ENCODE assay signal across 13 cellular contexts in the genomic region with DNA sequence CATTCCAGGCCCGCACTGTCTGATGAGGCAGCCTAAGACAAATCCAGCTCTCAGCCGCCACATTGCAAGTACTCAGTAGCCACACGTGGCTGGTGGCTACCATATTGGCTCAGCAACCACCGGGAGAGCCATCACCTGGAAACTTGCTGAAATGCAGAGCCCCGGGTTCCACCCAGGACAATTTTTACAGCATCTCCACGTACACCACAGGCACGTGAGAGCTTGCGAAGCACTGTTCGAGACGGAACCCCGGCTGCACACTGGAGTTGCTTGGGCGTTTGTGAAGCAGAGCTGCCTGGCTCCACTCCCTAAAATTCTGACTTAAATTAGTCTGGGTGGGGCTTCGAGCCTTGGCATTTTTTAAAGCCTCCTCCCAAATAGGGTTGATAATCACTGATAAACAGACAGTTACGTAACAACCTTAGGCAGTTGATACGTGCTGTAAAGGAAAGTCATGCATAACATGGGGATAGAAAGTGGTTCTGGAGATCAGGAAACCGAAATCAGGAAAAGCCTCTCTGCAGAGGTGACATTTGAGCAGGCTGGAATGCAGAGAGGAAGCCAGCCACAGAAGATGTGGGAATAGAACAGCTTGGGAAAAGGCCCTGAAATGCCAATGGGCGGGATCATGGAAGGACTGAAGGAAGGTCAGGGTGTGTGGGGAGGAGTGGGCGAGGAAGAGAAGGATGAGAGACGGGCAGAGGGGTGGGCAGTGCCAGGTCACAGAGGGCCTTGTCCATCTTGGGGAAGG. TPM values are rescaled to one million over a fixed set of nuclear protein-coding genes. Genes with fewer than 3 reads are reported as not detected.
DNase-seq lines count a peak whose midpoint lies in the region; ATAC-seq and TF ChIP-seq lines count a peak whose summit lies in the region.
"Had no signal": no experiment of that assay in that cellular context is flagged by ENCODE, and none has a peak within 500 bp of the region (broad histone marks: within the 10 kb centered on the region; RNA-seq: fewer than 3 reads in every experiment).

No MANE protein-coding gene starts in this region.

- ATAC-seq in gastroesophageal sphincter (peak; percentile 44), GM18505 (IDR thresholded peaks at IDR 0.05; ENCODE audit: unreplicated experiment) (no peak)

- H3K27me3 ChIP-seq in gastroesophageal sphincter (no peaks in the 10 kb centered on the region), mucosa of stomach (ENCODE audit: control insufficient read depth, insufficient read depth, low read length) (no peaks in the 10 kb centered on the region), thyroid gland (no peaks in the 10 kb centered on the region), prostate gland (replicated peaks; ENCODE audit: insufficient read depth) (no peaks in the 10 kb centered on the region)

- no peak for TF ChIP-seq EP300 in gastroesophageal sphincter (IDR thresholded peaks at IDR 0.05)

- intact Hi-C loops in thyroid gland (cut with DNase I) (no loop called here), prostate gland (cut with DNase I) (no loop called here)

- no peak overlapping the region for H3K4me3 ChIP-seq in gastroesophageal sphincter
- no peak overlapping the region for H3K4me3 ChIP-seq in mucosa of stomach (ENCODE audit: low read length)
- no peak overlapping the region for H3K4me3 ChIP-seq in thyroid gland (replicated peaks in 1 of 3)
- H3K4me3 ChIP-seq in prostate gland, result no peak overlapping the region
- H3K4me3 ChIP-seq: skin epidermis had no signal

- DNase-seq in thyroid gland (peak; percentile 54 to 73), KG1 (lab: John Stamatoyannopoulos, UW) (no peak), NOMO-1 (lab: John Stamatoyannopoulos, UW; ENCODE audit: unreplicated experiment in 2 of 2) (no peak), prostate gland (ENCODE audit: low spot score) (no peak)
- DNase-seq: CD4-positive, alpha-beta memory T cell; GF-D8; MM.1S; SHP77 treated with DMSO at 0.1 percent for 48 hours had no signal

- H3K27ac ChIP-seq in VCaP, result peak overlapping the region; percentile 94
- H3K27ac ChIP-seq in gastroesophageal sphincter, result peak overlapping the region in 3 of 4 donors; percentile 53 to 75 (median 60)
- peak overlapping the region; percentile 51 to 64 (median 53) for H3K27ac ChIP-seq in thyroid gland
- H3K27ac ChIP-seq in prostate gland, result no peak overlapping the region

- H3K36me3 ChIP-seq in gastroesophageal sphincter, result no peaks in the 10 kb centered on the region
- peaks cover under 1% of the 10 kb centered on the region for H3K36me3 ChIP-seq in mucosa of stomach (ENCODE audit: control insufficient read depth, insufficient read depth, low read length)
- H3K36me3 ChIP-seq in thyroid gland, result no peaks in the 10 kb centered on the region
- H3K36me3 ChIP-seq in prostate gland, result no peaks in the 10 kb centered on the region

- TF ChIP-seq POLR2A in gastroesophageal sphincter (IDR thresholded peaks at IDR 0.05), result no peak
- TF ChIP-seq POLR2A in thyroid gland (IDR thresholded peaks at IDR 0.05), result no peak
- TF ChIP-seq POLR2A in prostate gland (IDR thresholded peaks at IDR 0.05), result no peak
- no peak for TF ChIP-seq POLR2A in GM18505 (IDR thresholded peaks at IDR 0.05; ENCODE audit: borderline replicate concordance, extremely low read depth, insufficient read depth, insufficient read length)

- peak overlapping the region; percentile 28 for H3K9ac ChIP-seq in mucosa of stomach (ENCODE audit: low read length)

- WGBS in gastroesophageal sphincter (ENCODE audit: low coverage in 1 of 2), 2 donors, result 62 to 65% methylated on average over 10 to 12 of the region's 19 CpGs
- WGBS in thyroid gland, 2 donors, result 51 to 52% methylated on average over 17 to 18 of the region's 19 CpGs
- 72% methylated on average over 19 of the region's 19 CpGs for WGBS in prostate gland

- H3K9me3 ChIP-seq in gastroesophageal sphincter (no peaks in the 10 kb centered on the region), mucosa of stomach (ENCODE audit: control insufficient read depth, low read length) (no peaks in the 10 kb centered on the region), thyroid gland (no peaks in the 10 kb centered on the region), prostate gland (no peaks in the 10 kb centered on the region)

- TF ChIP-seq CTCF in VCaP (conservative IDR thresholded peaks at IDR 0.05) (no peak), gastroesophageal sphincter (IDR thresholded peaks at IDR 0.05) (no peak), thyroid gland (IDR thresholded peaks at IDR 0.05) (no peak), prostate gland (IDR thresholded peaks at IDR 0.05) (no peak)

- H3K4me1 ChIP-seq in gastroesophageal sphincter, result peaks cover 0 to 89% (median 26%) of the 10 kb centered on the region in 3 donors
- H3K4me1 ChIP-seq in mucosa of stomach (ENCODE audit: control insufficient read depth, insufficient read depth, low read length), result peaks cover 52% of the 10 kb centered on the region
- H3K4me1 ChIP-seq in thyroid gland, result peaks cover 36 to 63% of the 10 kb centered on the region in 2 donors
- H3K4me1 ChIP-seq in prostate gland (replicated peaks), result peaks cover 2% of the 10 kb centered on the region

RNA-seq across cellular contexts. Expression of gene ASAP2, which starts 6.2 kb away (rescaled TPM):
- total RNA-seq in gastroesophageal sphincter, result 10 to 100 TPM; 18.3 to 31.4 (median 26.2) TPM
- total RNA-seq in thyroid gland, result 10 to 100 TPM; 40.3 to 55.3 (median 47.3) TPM
- total RNA-seq in prostate gland, result 10 to 100 TPM in 1 of 2 donors, 1 to 10 TPM in 1; 9.2 to 17.8 TPM
- total RNA-seq: CD4-positive, alpha-beta memory T cell had no signal

Comparison
In these comparisons a context has a peak if more than half of its experiments do, and no peak if none do; other contexts are left out.
1. H3K27ac ChIP-seq: peak in VCaP (single experiment), gastroesophageal sphincter (3 of 4) and thyroid gland (3 of 3); none in prostate gland (0 of 2).
2. DNase-seq: peak in thyroid gland (2 of 2); none in KG1 (single experiment), NOMO-1 (0 of 2) and prostate gland (single experiment).